Comparison of ENCODE assay signal across 18 cellular contexts in the genomic region with DNA sequence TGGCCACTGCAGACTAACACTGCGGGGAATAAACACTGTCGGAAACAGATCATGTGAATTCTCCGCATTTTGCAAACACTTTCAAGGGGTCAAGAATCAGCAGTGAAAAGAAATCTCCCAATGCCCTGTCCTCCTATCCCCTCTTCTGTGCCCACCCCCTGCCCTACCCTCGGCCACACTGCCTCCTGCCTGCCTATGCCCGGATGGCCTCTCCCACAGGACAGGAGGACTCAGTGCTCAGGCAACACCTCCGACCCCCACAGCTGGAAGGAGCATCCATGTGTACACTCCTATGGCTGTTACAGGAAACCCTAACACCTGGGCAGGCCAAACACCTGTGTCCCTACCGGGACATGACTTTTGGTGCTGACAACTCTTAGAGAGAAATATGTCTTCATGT.
"Had no signal": no experiment of that assay in that cellular context is flagged by ENCODE, and none has a peak within 500 bp of the region (broad histone marks: within the 10 kb centered on the region; RNA-seq: fewer than 3 reads in every experiment).

No MANE protein-coding gene starts in this region.

- DNase-seq: cortex of kidney; effector memory CD4-positive, alpha-beta T cell; esophagus squamous epithelium; foreskin fibroblast; kidney; left cardiac atrium; left ventricle myocardium superior; mesendoderm; naive B cell; sigmoid colon; small intestine; stimulated activated CD4-positive, alpha-beta T cell treated with anti-CD3 and anti-CD28 coated beads, Interleukin-12 subunit alpha, Interleukin-12 subunit beta, amount 100 ng/mL, for 4 hours; stimulated activated naive CD4-positive, alpha-beta T cell treated with Interleukin-2 at 50 U/mL for 16 hours; trophoblast cell had no signal

- H3K9me3 Mint-ChIP-seq: naive B cell, nephron had no signal

- H3K36me3 ChIP-seq: neutrophil had no signal

- H3K27me3 ChIP-seq: esophagus squamous epithelium, hepatocyte, neutrophil, sigmoid colon had no signal

- H3K27ac Mint-ChIP-seq: naive B cell, nephron had no signal

- H3K4me3 Mint-ChIP-seq: nephron had no signal

- H3K9me3 ChIP-seq: esophagus squamous epithelium, neutrophil, sigmoid colon had no signal

- H3K27me3 Mint-ChIP-seq: naive B cell had no signal

- H3K27ac ChIP-seq: esophagus squamous epithelium, hepatocyte, neutrophil, sigmoid colon had no signal

- ATAC-seq: left cardiac atrium had no signal

- H3K4me3 ChIP-seq: esophagus squamous epithelium, hepatocyte, lung, sigmoid colon had no signal
